In the genomic region with DNA sequence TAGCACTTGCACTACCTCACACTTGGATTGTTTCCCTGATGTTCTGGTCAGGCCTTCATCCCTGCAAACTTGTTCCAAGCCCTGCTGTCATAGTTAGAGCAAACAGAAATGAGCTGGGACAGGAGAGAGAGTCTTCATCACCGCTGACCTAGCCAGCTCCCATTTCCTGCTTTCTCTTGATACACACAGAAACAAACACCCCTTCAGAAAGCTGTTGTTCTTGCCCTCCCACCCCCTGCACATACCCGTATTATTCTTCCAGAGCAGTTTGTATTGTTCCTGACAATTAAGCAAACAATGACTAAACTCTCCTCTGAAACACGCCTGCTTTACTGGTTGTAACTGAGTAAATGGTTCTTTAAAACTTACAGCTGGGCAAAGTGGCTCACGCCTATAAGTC, we compare ENCODE assay signal across 18 cellular contexts. TPM values are rescaled to one million over a fixed set of nuclear protein-coding genes. Genes with fewer than 3 reads are reported as not detected.
DNase-seq lines count a peak whose midpoint lies in the region; ATAC-seq and TF ChIP-seq lines count a peak whose summit lies in the region.
"Had no signal": no experiment of that assay in that cellular context is flagged by ENCODE, and none has a peak within 500 bp of the region (broad histone marks: within the 10 kb centered on the region; RNA-seq: fewer than 3 reads in every experiment).

No MANE protein-coding gene starts in this region.

- H3K27me3 ChIP-seq in HAP-1 (ENCODE audit: low read depth) (peaks cover 28% of the 10 kb centered on the region), neural progenitor cell (peaks cover 40% of the 10 kb centered on the region)

- no peak for TF ChIP-seq CTCF in neural progenitor cell (IDR thresholded peaks at IDR 0.05)

- no peaks in the 10 kb centered on the region for H3K9me3 ChIP-seq in HAP-1
- no peaks in the 10 kb centered on the region for H3K9me3 ChIP-seq in neural progenitor cell (ENCODE audit: low read depth)
- H3K9me3 ChIP-seq: heart left ventricle, Peyer's patch had no signal

- H3K9ac ChIP-seq in neural progenitor cell = no peak overlapping the region

- H3K4me1 ChIP-seq in HAP-1 (no peaks in the 10 kb centered on the region), neural progenitor cell (peaks cover 38% of the 10 kb centered on the region)

- no peak overlapping the region for H3K4me3 Mint-ChIP-seq in neural progenitor cell
- H3K4me3 Mint-ChIP-seq: activated CD4-positive, alpha-beta T cell treated with anti-CD3 and anti-CD28 coated beads for 36 hours; activated naive CD8-positive, alpha-beta T cell treated with anti-CD3 and anti-CD28 coated beads, Interleukin-2, amount 50 U/mL, for 24 hours; naive B cell; T-helper 1 cell treated with Interleukin-12 subunit alpha and Interleukin-12 subunit beta and Interleukin-4 antibody, amounts not matched to agents 30 μg/mL and 1 μg/mL, for 36 hours had no signal

- no peak overlapping the region for H2AFZ ChIP-seq in neural progenitor cell (replicated peaks)

- no peaks in the 10 kb centered on the region for H3K36me3 Mint-ChIP-seq in neural progenitor cell

- peaks cover 27% of the 10 kb centered on the region for H3K27me3 Mint-ChIP-seq in neural progenitor cell (ENCODE audit: insufficient read depth, low read depth)

- no peak overlapping the region for H3K4me3 ChIP-seq in HAP-1
- no peak overlapping the region for H3K4me3 ChIP-seq in neural progenitor cell
- H3K4me3 ChIP-seq: GM12878, heart left ventricle, Peyer's patch had no signal

- no peak for ATAC-seq in HG02798 (IDR thresholded peaks at IDR 0.05; ENCODE audit: poor library complexity, unreplicated experiment)
- ATAC-seq: activated CD4-positive, alpha-beta T cell treated with anti-CD3 and anti-CD28 coated beads for 36 hours; activated naive CD8-positive, alpha-beta T cell treated with anti-CD3 and anti-CD28 coated beads, Interleukin-2, amount 50 U/mL, for 24 hours; GM12878; heart left ventricle had no signal

- H3K4me1 Mint-ChIP-seq in neural progenitor cell = peaks cover 30% of the 10 kb centered on the region
- H3K4me1 Mint-ChIP-seq: activated CD4-positive, alpha-beta T cell treated with anti-CD3 and anti-CD28 coated beads for 36 hours had no signal

- DNase-seq in HAP-1 (ENCODE audit: low spot score in 2 of 2) (peak; percentile 24), NCI-H345 (lab: John Stamatoyannopoulos, UW) (peak; percentile 69), ecto neural progenitor cell (ENCODE audit: low spot score) (peak; percentile 19), neural progenitor cell (ENCODE audit: low spot score) (peak; percentile 35), HUDEP-2 (lab: John Stamatoyannopoulos, UW; ENCODE audit: unreplicated experiment in 76 of 76) (no peak), NCI-H82 treated with DMSO at 0.1 percent for 48 hours (lab: John Stamatoyannopoulos, UW; ENCODE audit: unreplicated experiment) (no peak)
- DNase-seq: activated CD4-positive, alpha-beta T cell treated with anti-CD3 and anti-CD28 coated beads for 36 hours; activated naive CD8-positive, alpha-beta T cell treated with anti-CD3 and anti-CD28 coated beads, Interleukin-2, amount 50 U/mL, for 24 hours; C1 segment of cervical spinal cord; erythroblast; heart left ventricle; naive B cell; NCI-H446; Peyer's patch had no signal

- no peak overlapping the region for H3K27ac Mint-ChIP-seq in neural progenitor cell
- H3K27ac Mint-ChIP-seq: activated CD4-positive, alpha-beta T cell treated with anti-CD3 and anti-CD28 coated beads for 36 hours; activated naive CD8-positive, alpha-beta T cell treated with anti-CD3 and anti-CD28 coated beads, Interleukin-2, amount 50 U/mL, for 24 hours; naive B cell; T-helper 1 cell treated with Interleukin-12 subunit alpha and Interleukin-12 subunit beta and Interleukin-4 antibody, amounts not matched to agents 30 μg/mL and 1 μg/mL, for 36 hours had no signal

- H3K36me3 ChIP-seq in HAP-1 (replicated peaks) (no peaks in the 10 kb centered on the region), neural progenitor cell (no peaks in the 10 kb centered on the region)
- H3K36me3 ChIP-seq: heart left ventricle, Peyer's patch had no signal

- H3K9me3 Mint-ChIP-seq in neural progenitor cell = no peaks in the 10 kb centered on the region
- H3K9me3 Mint-ChIP-seq: activated naive CD8-positive, alpha-beta T cell treated with anti-CD3 and anti-CD28 coated beads, Interleukin-2, amount 50 U/mL, for 24 hours; naive B cell; T-helper 1 cell treated with Interleukin-12 subunit alpha and Interleukin-12 subunit beta and Interleukin-4 antibody, amounts not matched to agents 30 μg/mL and 1 μg/mL, for 36 hours had no signal

- no peak overlapping the region for H3K27ac ChIP-seq in neural progenitor cell
- H3K27ac ChIP-seq: heart left ventricle, Peyer's patch had no signal

- H3K4me2 ChIP-seq in neural progenitor cell = peak overlapping the region; percentile 62

- H3F3A ChIP-seq in neural progenitor cell (ENCODE audit: low read depth) = peaks cover 32% of the 10 kb centered on the region

- H4K20me1 ChIP-seq in neural progenitor cell (ENCODE audit: low read depth) = peaks cover 12% of the 10 kb centered on the region

- in situ Hi-C loops in HAP-1 (cut with MboI; ENCODE audit: low sequenced_read_pairs) = loop anchor here (25.0 kb wide), 1 partner anchor 251 kb away; no protein-coding TSS in a partner anchor

- no peaks in the 10 kb centered on the region for H3K79me2 ChIP-seq in neural progenitor cell (ENCODE audit: low read depth)

RNA-seq across cellular contexts. Expression of a gene that starts 2.9 kb away (rescaled TPM):
- 0.26 and 0.37 TPM in 2 replicates for total RNA-seq in neural progenitor cell (ENCODE audit: low replicate concordance)
- total RNA-seq: activated CD4-positive, alpha-beta T cell treated with anti-CD3 and anti-CD28 coated beads for 36 hours; GM12878; MCF 10A had no signal

Comparison
In these comparisons a context has a peak if more than half of its experiments do, and no peak if none do; other contexts are left out.
1. DNase-seq: peak in HAP-1 (2 of 2), NCI-H345 (single experiment), ecto neural progenitor cell (single experiment) and neural progenitor cell (single experiment); none in HUDEP-2 (0 of 76) and NCI-H82 treated with DMSO at 0.1 percent for 48 hours (single experiment).